In genomic region chr12:95755236-95755865, GRCh38 we compare ENCODE assay signal across 2 cellular contexts.
TF ChIP-seq lines count a peak whose summit lies in the region.

No MANE protein-coding gene starts in this region.

TF ChIP-seq in GM23338, 12 proteins besides CTCF, POLR2A, EP300 and RAD21:
- TF ChIP-seq REST (IDR thresholded peaks at IDR 0.05; ENCODE audit: unreplicated experiment) (no peak), EZH2phosphoT487 (IDR thresholded peaks at IDR 0.05; ENCODE audit: unreplicated experiment) (no peak), NANOG (IDR thresholded peaks at IDR 0.05; ENCODE audit: borderline replicate concordance) (peak; percentile 62; the same call in 1 of the 2 replicates), ZNF462 (CRISPR knock-in tag; IDR thresholded peaks at IDR 0.05) (no peak)

TF ChIP-seq in HepG2, 621 proteins besides CTCF, POLR2A, EP300 and RAD21:
- TF ChIP-seq NKX3-1 (CRISPR knock-in tag; IDR thresholded peaks at IDR 0.05): no peak
